In genomic region chr1:77056525-77056924, GRCh38 we compare ENCODE assay signal across 19 cellular contexts.
"Had no signal": no experiment of that assay in that cellular context is flagged by ENCODE, and none has a peak within 500 bp of the region (broad histone marks: within the 10 kb centered on the region; RNA-seq: fewer than 3 reads in every experiment).

No MANE protein-coding gene starts in this region.

- H3K4me1 ChIP-seq: ascending aorta, left lung, psoas muscle, suprapubic skin, transverse colon, vagina had no signal

- H3K4me3 ChIP-seq: ascending aorta, coronary artery, left lung, ovary, psoas muscle, skin epidermis, suprapubic skin, transverse colon, vagina had no signal

- H3K27me3 ChIP-seq: ascending aorta, left lung, ovary, suprapubic skin, transverse colon, vagina had no signal

- H3K36me3 ChIP-seq: ascending aorta, left lung, ovary, suprapubic skin, transverse colon, vagina had no signal

- DNase-seq: activated CD4-positive, alpha-beta T cell treated with anti-CD3 and anti-CD28 coated beads for 1 hour; activated CD4-positive, alpha-beta T cell treated with anti-CD3 and anti-CD28 coated beads, Interleukin-2, amount 50 U/mL, for 4 hours; activated effector memory CD4-positive, alpha-beta T cell treated with anti-CD3 and anti-CD28 coated beads, Interleukin-2, amount 50 U/mL, for 16 hours; activated T-cell treated with anti-CD3 and anti-CD28 coated beads, Interleukin-2, amount 50 U/mL, for 72 hours; foreskin fibroblast; hypothalamus; left lung; naive thymus-derived CD8-positive, alpha-beta T cell; ovary; psoas muscle; right cardiac atrium; T-helper 2 cell; transverse colon; WERI-Rb-1 had no signal

- ATAC-seq: activated T-cell treated with anti-CD3 and anti-CD28 coated beads, Interleukin-2, amount 50 U/mL, for 72 hours; left lung; naive thymus-derived CD8-positive, alpha-beta T cell; psoas muscle; right cardiac atrium had no signal

- H3K27ac ChIP-seq: ascending aorta, coronary artery, left lung, ovary, psoas muscle, skin epidermis, suprapubic skin, transverse colon, vagina, WERI-Rb-1 had no signal

- H3K9me3 ChIP-seq: ascending aorta, left lung, ovary, psoas muscle, suprapubic skin, transverse colon, vagina had no signal
